Comparison of ENCODE assay signal across 22 cellular contexts in genomic region chr2:231573096-231573495, GRCh38. TPM values are rescaled to one million over a fixed set of nuclear protein-coding genes. Genes with fewer than 3 reads are reported as not detected.
DNase-seq lines count a peak whose midpoint lies in the region; ATAC-seq and TF ChIP-seq lines count a peak whose summit lies in the region.
"Had no signal": no experiment of that assay in that cellular context is flagged by ENCODE, and none has a peak within 500 bp of the region (broad histone marks: within the 10 kb centered on the region; RNA-seq: fewer than 3 reads in every experiment).

No MANE protein-coding gene starts in this region.

- H3F3A ChIP-seq in GM23338 (replicated peaks; ENCODE audit: low read depth): peaks cover 24% of the 10 kb centered on the region

- peaks cover 2% of the 10 kb centered on the region; the same call in 1 of the 3 replicates for H3K36me3 Mint-ChIP-seq in GM23338 (ENCODE audit: low read depth)
- no peaks in the 10 kb centered on the region for H3K36me3 Mint-ChIP-seq in naive thymus-derived CD4-positive, alpha-beta T cell
- H3K36me3 Mint-ChIP-seq: CD8-positive, alpha-beta T cell had no signal

- intact Hi-C loops in naive thymus-derived CD4-positive, alpha-beta T cell (cut with micrococcal nuclease): no loop called here

- H3K9me2 ChIP-seq in GM23338 (ENCODE audit: insufficient read depth): no peaks in the 10 kb centered on the region

- H2AFZ ChIP-seq in GM23338 (peak overlapping the region; percentile 87), OCI-LY3 (ENCODE audit: low read depth, low read length) (peak overlapping the region; percentile 77; the same call in 1 of the 2 replicates)

- ATAC-seq in GM23338: peak; percentile 15
- ATAC-seq in naive thymus-derived CD4-positive, alpha-beta T cell: no peak
- ATAC-seq: CD8-positive, alpha-beta T cell had no signal

- peak overlapping the region; percentile 73 for H3K4me2 ChIP-seq in GM23338
- peak overlapping the region; percentile 56 for H3K4me2 ChIP-seq in OCI-LY3 (ENCODE audit: low read length)
- H3K4me2 ChIP-seq: BLaER1 treated with 17β-estradiol and CSF1 and Interleukin-3, amounts not matched to agents 10 nM and 100 nM had no signal

- H3K27ac Mint-ChIP-seq in GM23338: peak overlapping the region; percentile 92
- H3K27ac Mint-ChIP-seq in naive thymus-derived CD4-positive, alpha-beta T cell: no peak overlapping the region
- H3K27ac Mint-ChIP-seq: CD8-positive, alpha-beta T cell had no signal

- no peaks in the 10 kb centered on the region for H3K36me3 ChIP-seq in GM23338 (ENCODE audit: insufficient read depth)
- no peaks in the 10 kb centered on the region for H3K36me3 ChIP-seq in HUES64 (ENCODE audit: insufficient read depth, low read length)
- no peaks in the 10 kb centered on the region for H3K36me3 ChIP-seq in OCI-LY3 (replicated peaks; ENCODE audit: low read depth, low read length)
- H3K36me3 ChIP-seq in iPS-18a (ENCODE audit: control insufficient read depth, low read depth, low read length): no peaks in the 10 kb centered on the region
- H3K36me3 ChIP-seq in naive thymus-derived CD4-positive, alpha-beta T cell (ENCODE audit: control insufficient read depth in 2 of 3, insufficient read depth in 3 of 3, low read length in 3 of 3): no peaks in the 10 kb centered on the region
- H3K36me3 ChIP-seq: BLaER1 treated with 17β-estradiol and CSF1 and Interleukin-3, amounts not matched to agents 10 nM and 100 nM; MG63 had no signal

- 47% methylated on average over 4 of the region's 4 CpGs for WGBS in HUES64

- H3K79me2 ChIP-seq in GM23338 (replicated peaks; ENCODE audit: insufficient read depth) (no peaks in the 10 kb centered on the region), OCI-LY3 (ENCODE audit: low read length) (no peaks in the 10 kb centered on the region)

- H4K20me1 ChIP-seq in GM23338 (replicated peaks; ENCODE audit: insufficient read depth): no peaks in the 10 kb centered on the region
- H4K20me1 ChIP-seq in OCI-LY3 (ENCODE audit: insufficient read depth, low read length): no peaks in the 10 kb centered on the region
- H4K20me1 ChIP-seq: BLaER1 treated with 17β-estradiol and CSF1 and Interleukin-3, amounts not matched to agents 10 nM and 100 nM had no signal

- H3K9me3 ChIP-seq in HUES64 (ENCODE audit: insufficient read depth, low read depth, low read length): no peaks in the 10 kb centered on the region
- no peaks in the 10 kb centered on the region for H3K9me3 ChIP-seq in OCI-LY3 (ENCODE audit: insufficient read depth, low read length)
- no peaks in the 10 kb centered on the region for H3K9me3 ChIP-seq in iPS-18a (ENCODE audit: control insufficient read depth, low read depth, low read length)
- no peaks in the 10 kb centered on the region for H3K9me3 ChIP-seq in naive thymus-derived CD4-positive, alpha-beta T cell (ENCODE audit: control insufficient read depth in 2 of 3, low read length in 3 of 3)
- H3K9me3 ChIP-seq: MG63 had no signal

- peak overlapping the region; percentile 85 for H3K27ac ChIP-seq in GM23338 (ENCODE audit: low read depth)
- peak overlapping the region; percentile 87 for H3K27ac ChIP-seq in HUES64 (ENCODE audit: low read depth, low read length)
- H3K27ac ChIP-seq in OCI-LY3 (ENCODE audit: low read length): no peak overlapping the region
- H3K27ac ChIP-seq in iPS-18a (ENCODE audit: low read length): peak overlapping the region; percentile 40
- H3K27ac ChIP-seq in naive thymus-derived CD4-positive, alpha-beta T cell (ENCODE audit: low read depth, low read length): no peak overlapping the region
- H3K27ac ChIP-seq: BLaER1 treated with 17β-estradiol and CSF1 and Interleukin-3, amounts not matched to agents 10 nM and 100 nM; HL-60 had no signal

- H3K9me3 Mint-ChIP-seq in GM23338: peaks cover 6% of the 10 kb centered on the region; the same call in 1 of the 3 replicates
- H3K9me3 Mint-ChIP-seq in naive thymus-derived CD4-positive, alpha-beta T cell: peaks cover 0 to 2% (median 0%) of the 10 kb centered on the region in 11 donors
- H3K9me3 Mint-ChIP-seq: CD8-positive, alpha-beta T cell had no signal

- no peak for TF ChIP-seq CTCF in GM23338 (conservative IDR thresholded peaks at IDR 0.05; ENCODE audit: low read depth in 2 of 2)
- TF ChIP-seq CTCF in OCI-LY3 (IDR thresholded peaks at IDR 0.05; ENCODE audit: low read depth, low read length): no peak

- CTCF ChIA-PET in naive thymus-derived CD4-positive, alpha-beta T cell (lab: Charles Lee): no interaction called here

- H3K4me3 ChIP-seq in GM23338: peak overlapping the region; percentile 15; the same call in 1 of the 2 replicates
- no peak overlapping the region for H3K4me3 ChIP-seq in HUES64 (ENCODE audit: low read length)
- peak overlapping the region; percentile 29; the same call in 1 of the 2 replicates for H3K4me3 ChIP-seq in OCI-LY3 (ENCODE audit: low read length)
- H3K4me3 ChIP-seq in iPS-18a (ENCODE audit: low read length): no peak overlapping the region
- no peak overlapping the region for H3K4me3 ChIP-seq in naive thymus-derived CD4-positive, alpha-beta T cell (ENCODE audit: low read length)
- H3K4me3 ChIP-seq: BLaER1 treated with 17β-estradiol and CSF1 and Interleukin-3, amounts not matched to agents 10 nM and 100 nM; MG63 had no signal

- POLR2A ChIA-PET in naive thymus-derived CD4-positive, alpha-beta T cell (lab: Charles Lee): no interaction called here

- H3K9ac ChIP-seq in HUES64 (ENCODE audit: low read depth, low read length) (peak overlapping the region; percentile 18; the same call in 1 of the 2 replicates), OCI-LY3 (ENCODE audit: low read length) (no peak overlapping the region), iPS-18a (ENCODE audit: low read length) (peak overlapping the region; percentile 47)
- H3K9ac ChIP-seq: BLaER1 treated with 17β-estradiol and CSF1 and Interleukin-3, amounts not matched to agents 10 nM and 100 nM had no signal

- peaks cover 68% of the 10 kb centered on the region for H3K4me1 Mint-ChIP-seq in GM23338
- H3K4me1 Mint-ChIP-seq in naive thymus-derived CD4-positive, alpha-beta T cell: peaks cover 0 to 8% (median 0%) of the 10 kb centered on the region in 7 donors

- H3K4me1 ChIP-seq in GM23338 (ENCODE audit: insufficient read depth) (peaks cover 49% of the 10 kb centered on the region), HUES64 (ENCODE audit: insufficient read depth, low read length) (peaks cover 37% of the 10 kb centered on the region), OCI-LY3 (ENCODE audit: low read length) (peaks cover 40% of the 10 kb centered on the region), iPS-18a (ENCODE audit: control insufficient read depth, low read depth, low read length) (peaks cover 40% of the 10 kb centered on the region)
- no peaks in the 10 kb centered on the region for H3K4me1 ChIP-seq in naive thymus-derived CD4-positive, alpha-beta T cell (ENCODE audit: control insufficient read depth in 2 of 2, insufficient read depth in 2 of 2, low read length in 2 of 2)

- DNase-seq in GM23338 (ENCODE audit: low spot score): peak; percentile 59
- no peak for DNase-seq in activated CD4-positive, alpha-beta T cell treated with anti-CD3 and anti-CD28 coated beads for 4 hours
- no peak for DNase-seq in NCI-H2081 (lab: John Stamatoyannopoulos, UW)
- DNase-seq in naive thymus-derived CD4-positive, alpha-beta T cell: no peak
- no peak for DNase-seq in NCI-H748 treated with DMSO at 0.1 percent for 48 hours (lab: John Stamatoyannopoulos, UW)
- DNase-seq: Calu3; CD8-positive, alpha-beta T cell; H7; Kasumi-1; MG63; NCI-H1092; NCI-H1436 treated with DMSO at 0.1 percent for 48 hours; NCI-H2029; NCI-H526 had no signal

- H3K27me3 ChIP-seq in GM23338 (ENCODE audit: insufficient read depth): no peaks in the 10 kb centered on the region
- H3K27me3 ChIP-seq in HUES64 (ENCODE audit: insufficient read depth, low read length): no peaks in the 10 kb centered on the region
- no peaks in the 10 kb centered on the region for H3K27me3 ChIP-seq in OCI-LY3 (ENCODE audit: low read depth, low read length)
- no peaks in the 10 kb centered on the region for H3K27me3 ChIP-seq in iPS-18a (ENCODE audit: control insufficient read depth, insufficient read depth, low read length)
- H3K27me3 ChIP-seq in naive thymus-derived CD4-positive, alpha-beta T cell (ENCODE audit: control insufficient read depth in 2 of 2, insufficient read depth in 2 of 2, low read length in 2 of 2): no peaks in the 10 kb centered on the region
- H3K27me3 ChIP-seq: BLaER1 treated with 17β-estradiol and CSF1 and Interleukin-3, amounts not matched to agents 10 nM and 100 nM; MG63 had no signal

- no peak overlapping the region; the same call in 2 of the 3 replicates for H3K4me3 Mint-ChIP-seq in GM23338
- H3K4me3 Mint-ChIP-seq in naive thymus-derived CD4-positive, alpha-beta T cell: no peak overlapping the region
- H3K4me3 Mint-ChIP-seq: CD8-positive, alpha-beta T cell had no signal

- peaks cover 9% of the 10 kb centered on the region for H3K27me3 Mint-ChIP-seq in GM23338 (ENCODE audit: insufficient read depth, low read depth, poor library complexity)
- H3K27me3 Mint-ChIP-seq in naive thymus-derived CD4-positive, alpha-beta T cell: peaks cover 0 to 4% (median 0%) of the 10 kb centered on the region in 5 donors

TF ChIP-seq in GM23338, 12 proteins besides CTCF, POLR2A, EP300 and RAD21 (continues in another document):
- TF ChIP-seq ETS1 (IDR thresholded peaks at IDR 0.05) (no peak), POLR2AphosphoS5 (IDR thresholded peaks at IDR 0.05; ENCODE audit: low read depth) (no peak), ZNF114 (CRISPR knock-in tag; IDR thresholded peaks at IDR 0.05) (no peak)

RNA-seq across cellular contexts. Expression of gene TEX44, which starts 19.6 kb away (rescaled TPM):
- total RNA-seq in GM23338 (2014; rRNA removed; shearing (Covaris generic)): not detected in 2 replicates
- polyA plus RNA-seq in GM23338 (2016; fragmentation: Nextera tagmentation; extraction: Ambion mirVana): not detected in 2 replicates
- not detected for polyA plus RNA-seq in HUES64 (2013, experiment 1 of 2)
- not detected for polyA plus RNA-seq in HUES64 (2013, experiment 2 of 2)
- not detected for total RNA-seq in naive thymus-derived CD4-positive, alpha-beta T cell
- not detected for polyA plus RNA-seq in naive thymus-derived CD4-positive, alpha-beta T cell
- total RNA-seq: A673; Calu3; CD8-positive, alpha-beta T cell; H7; HT1080; T-helper 1 cell treated with Interleukin-12 subunit alpha and Interleukin-12 subunit beta and Interleukin-4 antibody, amounts not matched to agents 30 ng/mL and 1 ng/mL, for 36 hours had no signal

RNA-seq across cellular contexts. Expression of gene NMUR1, which starts 42.9 kb away (rescaled TPM):
- total RNA-seq in GM23338 (2014; rRNA removed; shearing (Covaris generic)): 0.31 and 0.59 TPM in 2 replicates
- 0.24 and 0.29 TPM in 2 replicates for polyA plus RNA-seq in GM23338 (2016; fragmentation: Nextera tagmentation; extraction: Ambion mirVana)
- polyA plus RNA-seq in HUES64 (2013, experiment 1 of 2): 0.10 TPM
- polyA plus RNA-seq in HUES64 (2013, experiment 2 of 2): 0.13 TPM
- total RNA-seq in naive thymus-derived CD4-positive, alpha-beta T cell: 1 to 10 TPM in 2 of 5 experiments, under 1 TPM in 1, not detected in 2; 0.72 to 7.0 (median 1.4) TPM
- polyA plus RNA-seq in naive thymus-derived CD4-positive, alpha-beta T cell: not detected
- total RNA-seq: A673, Calu3, HT1080 had no signal

Comparison
In these comparisons a context has a peak if more than half of its experiments do, and no peak if none do; other contexts are left out.
1. H3K27ac ChIP-seq: peak in GM23338 (single experiment), HUES64 (single experiment) and iPS-18a (single experiment); none in OCI-LY3 (single experiment) and naive thymus-derived CD4-positive, alpha-beta T cell (single experiment).
2. H3K4me3 ChIP-seq: peak in GM23338 (single experiment) and OCI-LY3 (single experiment); none in HUES64 (single experiment), iPS-18a (single experiment) and naive thymus-derived CD4-positive, alpha-beta T cell (single experiment).